In genomic region chr7:131027287-131027773, GRCh38 we compare ENCODE assay signal across 8 cellular contexts.
A peak's percentile ranks its signal among the peaks of the same experiment; 100 is the strongest.
DNase-seq lines count a peak whose midpoint lies in the region; ATAC-seq and TF ChIP-seq lines count a peak whose summit lies in the region.

No MANE protein-coding gene starts in this region.

- CTCF ChIA-PET in activated CD8-positive, alpha-beta T cell treated with anti-CD3 and anti-CD28 coated beads for 36 hours (lab: Charles Lee), result interaction anchor here (1.0 to 1.6 kb wide), 3 partner anchors 9 to 45 kb away, joined by 3 to 12 read pairs (median 8); no protein-coding TSS in a partner anchor

- peaks cover 18% of the 10 kb centered on the region for H3K4me1 ChIP-seq in foreskin keratinocyte

- POLR2A ChIA-PET in activated CD8-positive, alpha-beta T cell treated with anti-CD3 and anti-CD28 coated beads for 36 hours (lab: Charles Lee), result interaction anchor here (0.6 to 5.6 kb wide), 13 partner anchors 9 to 320 kb away, joined by 3 to 50 read pairs (median 4); no protein-coding TSS in a partner anchor

- ATAC-seq in HG03342 (IDR thresholded peaks at IDR 0.05; ENCODE audit: unreplicated experiment) (peak; percentile 32), foreskin keratinocyte (peak; percentile 54)
- ATAC-seq in activated CD8-positive, alpha-beta T cell treated with anti-CD3 and anti-CD28 coated beads for 36 hours, result peak; percentile 15

- intact Hi-C loops in activated CD8-positive, alpha-beta T cell treated with anti-CD3 and anti-CD28 coated beads for 36 hours (cut with micrococcal nuclease), result no loop called here

- DNase-seq in Ammon's horn (ENCODE audit: low spot score) (peak; percentile 72), foreskin keratinocyte (peak; percentile 64 to 75), nephron progenitor cell (no peak), DMS153 treated with DMSO at 0.1 percent for 48 hours (lab: John Stamatoyannopoulos, UW; ENCODE audit: unreplicated experiment) (no peak), foreskin melanocyte (no peak)
- peak; percentile 65 for DNase-seq in activated CD8-positive, alpha-beta T cell treated with anti-CD3 and anti-CD28 coated beads for 36 hours
- peak; percentile 74 for DNase-seq in stimulated activated CD8-positive, alpha-beta memory T cell treated with anti-CD3 and anti-CD28 coated beads, Interleukin-4, amount 100 ng/mL, for 48 hours

- H3K27me3 ChIP-seq in foreskin keratinocyte, result no peaks in the 10 kb centered on the region

- peaks cover 24% of the 10 kb centered on the region for H3K9me3 Mint-ChIP-seq in activated CD8-positive, alpha-beta T cell treated with anti-CD3 and anti-CD28 coated beads for 36 hours
- no peaks in the 10 kb centered on the region for H3K9me3 Mint-ChIP-seq in nephron progenitor cell

- H3K4me3 Mint-ChIP-seq in activated CD8-positive, alpha-beta T cell treated with anti-CD3 and anti-CD28 coated beads for 36 hours, result no peak overlapping the region
- H3K4me3 Mint-ChIP-seq in nephron progenitor cell, result no peak overlapping the region

- peak overlapping the region; percentile 1 for H3K27ac ChIP-seq in foreskin keratinocyte

- TF ChIP-seq CTCF in activated CD8-positive, alpha-beta T cell treated with anti-CD3 and anti-CD28 coated beads for 36 hours (IDR thresholded peaks at IDR 0.05), result no peak
- TF ChIP-seq CTCF in foreskin keratinocyte (conservative IDR thresholded peaks at IDR 0.05), result no peak
- no peak for TF ChIP-seq CTCF in nephron progenitor cell (IDR thresholded peaks at IDR 0.05)

- peaks cover 45% of the 10 kb centered on the region for H3K36me3 Mint-ChIP-seq in activated CD8-positive, alpha-beta T cell treated with anti-CD3 and anti-CD28 coated beads for 36 hours (ENCODE audit: low read depth)
- H3K36me3 Mint-ChIP-seq in nephron progenitor cell (ENCODE audit: low read depth), result no peaks in the 10 kb centered on the region

- no peaks in the 10 kb centered on the region for H3K27me3 Mint-ChIP-seq in activated CD8-positive, alpha-beta T cell treated with anti-CD3 and anti-CD28 coated beads for 36 hours
- peaks cover 7% of the 10 kb centered on the region for H3K27me3 Mint-ChIP-seq in nephron progenitor cell (ENCODE audit: low read depth, poor library complexity)

- peaks cover 82% of the 10 kb centered on the region for H3K4me1 Mint-ChIP-seq in activated CD8-positive, alpha-beta T cell treated with anti-CD3 and anti-CD28 coated beads for 36 hours (ENCODE audit: low read depth)
- no peaks in the 10 kb centered on the region for H3K4me1 Mint-ChIP-seq in nephron progenitor cell

- peak overlapping the region; percentile 99 for H3K27ac Mint-ChIP-seq in activated CD8-positive, alpha-beta T cell treated with anti-CD3 and anti-CD28 coated beads for 36 hours
- H3K27ac Mint-ChIP-seq in nephron progenitor cell, result no peak overlapping the region

Comparison
In these comparisons a context has a peak if more than half of its experiments do, and no peak if none do; other contexts are left out.
1. DNase-seq: peak in Ammon's horn (single experiment), activated CD8-positive, alpha-beta T cell treated with anti-CD3 and anti-CD28 coated beads for 36 hours (single experiment), foreskin keratinocyte (2 of 2) and stimulated activated CD8-positive, alpha-beta memory T cell treated with anti-CD3 and anti-CD28 coated beads, Interleukin-4, amount 100 ng/mL, for 48 hours (single experiment); none in nephron progenitor cell (single experiment), DMS153 treated with DMSO at 0.1 percent for 48 hours (single experiment) and foreskin melanocyte (single experiment).
2. Peak in every context shown above with its lines, with median percentiles within 50 percentile points of each other: ATAC-seq.